In the genomic region with DNA sequence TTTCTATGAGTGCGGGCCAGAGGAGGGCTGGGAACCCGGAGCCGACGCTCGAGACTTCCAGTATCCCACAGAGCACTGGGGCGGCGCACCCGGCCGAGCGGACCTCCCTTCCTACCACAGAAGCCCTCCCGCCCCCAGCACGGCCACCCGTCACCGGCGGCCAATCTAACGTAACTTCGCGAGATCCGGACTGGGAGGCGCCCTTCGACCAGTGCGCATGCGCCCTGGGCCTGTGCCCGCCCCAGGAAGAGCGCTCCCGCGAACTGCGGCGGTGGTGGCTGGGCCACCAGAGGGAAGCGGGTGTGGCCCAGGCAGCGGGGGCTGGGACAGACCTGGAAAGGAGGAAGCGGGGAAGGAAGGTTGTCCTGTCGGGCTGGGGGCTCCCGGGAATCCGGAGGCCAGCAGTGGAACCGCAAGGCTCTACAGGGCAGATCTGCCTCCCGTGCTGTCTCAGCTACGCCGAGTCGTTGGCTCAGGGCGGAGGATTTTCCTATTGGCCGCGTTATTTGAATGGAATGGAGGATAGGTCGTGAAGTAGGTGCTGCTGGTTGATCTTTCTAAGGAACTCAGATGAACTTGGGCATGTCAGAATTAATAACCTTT, we compare ENCODE assay signal across 8 cellular contexts. TPM values are rescaled to one million over a fixed set of nuclear protein-coding genes. Genes with fewer than 3 reads are reported as not detected.
DNase-seq lines count a peak whose midpoint lies in the region; ATAC-seq and TF ChIP-seq lines count a peak whose summit lies in the region.

A gene (minus strand): TSS at position 77 of the 603 bp plus-strand sequence. CDS start 166 bp downstream, outside the sequence.

- H3K36me3 ChIP-seq in left ventricle myocardium inferior (no peaks in the 10 kb centered on the region), prostate gland (no peaks in the 10 kb centered on the region), urinary bladder (ENCODE audit: insufficient read depth) (no peaks in the 10 kb centered on the region)

- H3K4me3 ChIP-seq in left ventricle myocardium inferior = peak within 1 kb of the TSS; percentile 92
- peak within 1 kb of the TSS; percentile 92 to 94 for H3K4me3 ChIP-seq in prostate gland
- peak within 1 kb of the TSS; percentile 89 for H3K4me3 ChIP-seq in urinary bladder (ENCODE audit: low read depth, low read length)

- intact Hi-C loops in left ventricle myocardium inferior (cut with micrococcal nuclease) = loop anchor here (10.0 kb wide), 2 partner anchors 120 to 250 kb away; no protein-coding TSS in a partner anchor
- intact Hi-C loops in prostate gland (cut with DNase I) = loop anchor here (2.0 to 5.0 kb wide), 3 partner anchors 117 to 252 kb away; a partner anchor contains a TSS

- WGBS in prostate gland = 1% methylated on average over 42 of the region's 44 CpGs
- under 1% methylated on average over 44 of the region's 44 CpGs for WGBS in urinary bladder

- no peak for TF ChIP-seq CTCF in GM13977 (IDR thresholded peaks at IDR 0.05; ENCODE audit: extremely low read depth, insufficient read depth, missing control alignments)
- TF ChIP-seq CTCF in left ventricle myocardium inferior (IDR thresholded peaks at IDR 0.05; ENCODE audit: borderline replicate concordance) = peak; percentile 45
- TF ChIP-seq CTCF in prostate gland (IDR thresholded peaks at IDR 0.05) = peak in 2 of 4 experiments; percentile 41 to 49

- H3K9me3 Mint-ChIP-seq in T-helper 1 cell treated with Interleukin-12 subunit alpha and Interleukin-12 subunit beta and Interleukin-4 antibody, amounts not matched to agents 30 μg/mL and 1 μg/mL, for 36 hours = no peaks in the 10 kb centered on the region

- peak; percentile 88 for ATAC-seq in HG02884 (IDR thresholded peaks at IDR 0.05; ENCODE audit: unreplicated experiment)

- in situ Hi-C loops in GM13977 (cut with MboI; ENCODE audit: low pct_unique_long_range_greater_than_20kb, low sequenced_read_pairs, unreplicated experiment) = no loop called here

- H3K36me3 Mint-ChIP-seq in T-helper 1 cell treated with Interleukin-12 subunit alpha and Interleukin-12 subunit beta and Interleukin-4 antibody, amounts not matched to agents 30 μg/mL and 1 μg/mL, for 36 hours (ENCODE audit: low read depth) = peaks cover 8% of the 10 kb centered on the region

- DNase-seq in GM13977 (ENCODE audit: low spot score) (peak; percentile 89), NCI-H1694 (lab: John Stamatoyannopoulos, UW) (peak; percentile 88), amygdala (lab: John Stamatoyannopoulos, UW) (peak; percentile 64 to 97 (median 92)), left ventricle myocardium inferior (peak; percentile 98), prostate gland (ENCODE audit: low spot score) (peak; percentile 94)

- H3K27ac ChIP-seq in left ventricle myocardium inferior (replicated peaks) (peak within 1 kb of the TSS; percentile 96), prostate gland (peak within 1 kb of the TSS; percentile 94 to 96), urinary bladder (ENCODE audit: low read depth) (peak within 1 kb of the TSS; percentile 99)

- peak; percentile 96 for TF ChIP-seq POLR2A in prostate gland (IDR thresholded peaks at IDR 0.05)

- peak within 1 kb of the TSS; percentile 85 for H3K4me3 Mint-ChIP-seq in T-helper 1 cell treated with Interleukin-12 subunit alpha and Interleukin-12 subunit beta and Interleukin-4 antibody, amounts not matched to agents 30 μg/mL and 1 μg/mL, for 36 hours

- H3K27me3 ChIP-seq in left ventricle myocardium inferior (ENCODE audit: low read depth) (no peaks in the 10 kb centered on the region), prostate gland (replicated peaks; ENCODE audit: insufficient read depth) (no peaks in the 10 kb centered on the region)

- H3K27me3 Mint-ChIP-seq in T-helper 1 cell treated with Interleukin-12 subunit alpha and Interleukin-12 subunit beta and Interleukin-4 antibody, amounts not matched to agents 30 μg/mL and 1 μg/mL, for 36 hours (ENCODE audit: low read depth) = no peaks in the 10 kb centered on the region

- peaks cover 70% of the 10 kb centered on the region for H3K4me1 ChIP-seq in left ventricle myocardium inferior
- no peaks in the 10 kb centered on the region for H3K4me1 ChIP-seq in prostate gland (replicated peaks)
- H3K4me1 ChIP-seq in urinary bladder (ENCODE audit: insufficient read depth) = no peaks in the 10 kb centered on the region

- H3K9me3 ChIP-seq in left ventricle myocardium inferior (replicated peaks) (no peaks in the 10 kb centered on the region), prostate gland (no peaks in the 10 kb centered on the region)

- peak within 1 kb of the TSS; percentile 86 for H3K27ac Mint-ChIP-seq in T-helper 1 cell treated with Interleukin-12 subunit alpha and Interleukin-12 subunit beta and Interleukin-4 antibody, amounts not matched to agents 30 μg/mL and 1 μg/mL, for 36 hours

- peaks cover 23% of the 10 kb centered on the region for H3K4me1 Mint-ChIP-seq in T-helper 1 cell treated with Interleukin-12 subunit alpha and Interleukin-12 subunit beta and Interleukin-4 antibody, amounts not matched to agents 30 μg/mL and 1 μg/mL, for 36 hours (ENCODE audit: low read depth)

RNA-seq across cellular contexts. Expression of the gene that starts here (rescaled TPM):
- total RNA-seq in left ventricle myocardium inferior (42.8 TPM), prostate gland (10 to 100 TPM; 68.7 to 86.9 TPM), urinary bladder (668 TPM)
- polyA plus RNA-seq in urinary bladder = 177 TPM

Comparison
In these comparisons a context has a peak if more than half of its experiments do, and no peak if none do; other contexts are left out.
1. Peak in every context shown above with its lines: DNase-seq, ATAC-seq, H3K4me3 ChIP-seq and H3K27ac ChIP-seq.